Comparison of ENCODE assay signal across 21 cellular contexts in genomic region chr9:111065414-111065813, GRCh38. TPM values are rescaled to one million over a fixed set of nuclear protein-coding genes. Genes with fewer than 3 reads are reported as not detected.
"Had no signal": no experiment of that assay in that cellular context is flagged by ENCODE, and none has a peak within 500 bp of the region (broad histone marks: within the 10 kb centered on the region; RNA-seq: fewer than 3 reads in every experiment).

No MANE protein-coding gene starts in this region.

- H3K4me1 ChIP-seq: psoas muscle, thyroid gland had no signal

- H3K27ac ChIP-seq: adrenal gland, cardiac muscle cell, neural progenitor cell, psoas muscle had no signal

- H3K36me3 ChIP-seq: adrenal gland, cardiac muscle cell, gastroesophageal sphincter, heart right ventricle, neural progenitor cell, thyroid gland had no signal

- H3K4me3 ChIP-seq: adrenal gland, cardiac muscle cell, gastroesophageal sphincter, heart right ventricle, lung, neural progenitor cell, psoas muscle, thyroid gland had no signal

- H3K9me3 ChIP-seq: adrenal gland, gastroesophageal sphincter, heart right ventricle, psoas muscle, thyroid gland had no signal

- ATAC-seq: activated CD4-positive, alpha-beta T cell treated with anti-CD3 and anti-CD28 coated beads for 36 hours; activated CD8-positive, alpha-beta memory T cell treated with anti-CD3 and anti-CD28 coated beads, Interleukin-2, amount 10 ng/mL, durations not matched to agents 7 days and 5 days; gastroesophageal sphincter; left colon; psoas muscle; sciatic nerve; stimulated activated effector memory CD8-positive, alpha-beta T cell treated with anti-CD3 and anti-CD28 coated beads, Interleukin-12 subunit alpha, Interleukin-12 subunit beta, amount 100 ng/mL, for 72 hours had no signal

- H3K27me3 ChIP-seq: adrenal gland, cardiac muscle cell, gastroesophageal sphincter, heart right ventricle, neural progenitor cell, thyroid gland had no signal

- DNase-seq: activated CD4-positive, alpha-beta memory T cell treated with anti-CD3 and anti-CD28 coated beads for 36 hours; activated CD4-positive, alpha-beta T cell treated with anti-CD3 and anti-CD28 coated beads for 36 hours; activated CD8-positive, alpha-beta memory T cell treated with anti-CD3 and anti-CD28 coated beads, Interleukin-2, amount 10 ng/mL, durations not matched to agents 7 days and 5 days; activated naive CD4-positive, alpha-beta T cell treated with anti-CD3 and anti-CD28 coated beads, Interleukin-2, amount 50 U/mL, for 16 hours; activated T-cell treated with anti-CD3 and anti-CD28 coated beads, Interleukin-2, amount 50 U/mL, for 1 hour; adrenal gland; dorsolateral prefrontal cortex; endodermal cell; heart right ventricle; left colon; midbrain; psoas muscle; stimulated activated CD4-positive, alpha-beta T cell treated with anti-CD3 and anti-CD28 coated beads, Interleukin-1b, Interleukin-23, amount 100 ng/mL, for 48 hours; T-helper 1 cell; thyroid gland had no signal

RNA-seq across cellular contexts. Expression of gene LPAR1, which starts 27.1 kb away (rescaled TPM):
- total RNA-seq: activated CD4-positive, alpha-beta memory T cell treated with anti-CD3 and anti-CD28 coated beads for 36 hours; activated CD4-positive, alpha-beta T cell treated with anti-CD3 and anti-CD28 coated beads for 36 hours; activated CD8-positive, alpha-beta memory T cell treated with anti-CD3 and anti-CD28 coated beads, Interleukin-2, amount 10 ng/mL, durations not matched to agents 7 days and 5 days had no signal
